Comparison of ENCODE assay signal across 31 cellular contexts in genomic region chr10:129224065-129224464, GRCh38.
DNase-seq lines count a peak whose midpoint lies in the region; ATAC-seq and TF ChIP-seq lines count a peak whose summit lies in the region.
"Had no signal": no experiment of that assay in that cellular context is flagged by ENCODE, and none has a peak within 500 bp of the region (broad histone marks: within the 10 kb centered on the region; RNA-seq: fewer than 3 reads in every experiment).

No MANE protein-coding gene starts in this region.

- H3K4me1 ChIP-seq in HEK293 (ENCODE audit: control insufficient read depth, insufficient read depth, low read length) = no peaks in the 10 kb centered on the region
- H3K4me1 ChIP-seq in naive thymus-derived CD4-positive, alpha-beta T cell (ENCODE audit: control insufficient read depth in 2 of 2, insufficient read depth in 2 of 2, low read length in 2 of 2) = no peaks in the 10 kb centered on the region
- H3K4me1 ChIP-seq: A549, Caco-2 had no signal

- no peaks in the 10 kb centered on the region for H3K36me3 Mint-ChIP-seq in naive thymus-derived CD4-positive, alpha-beta T cell
- H3K36me3 Mint-ChIP-seq: CD14-positive monocyte; CD4-positive, alpha-beta memory T cell; CD4-positive, CD25-positive, alpha-beta regulatory T cell; CD8-positive, alpha-beta memory T cell; CD8-positive, alpha-beta T cell had no signal

- H3K4me3 ChIP-seq in HEK293 (ENCODE audit: low read depth, low read length) = no peak overlapping the region
- no peak overlapping the region for H3K4me3 ChIP-seq in naive thymus-derived CD4-positive, alpha-beta T cell (ENCODE audit: low read length)
- H3K4me3 ChIP-seq: A549; BLaER1; BLaER1 treated with 17β-estradiol and CSF1 and Interleukin-3, amounts not matched to agents 10 nM and 100 nM had no signal

- no peaks in the 10 kb centered on the region for H3K27me3 ChIP-seq in naive thymus-derived CD4-positive, alpha-beta T cell (ENCODE audit: control insufficient read depth in 2 of 2, insufficient read depth in 2 of 2, low read length in 2 of 2)
- H3K27me3 ChIP-seq: BE2C; BLaER1; BLaER1 treated with 17β-estradiol and CSF1 and Interleukin-3, amounts not matched to agents 10 nM and 100 nM had no signal

- H3K27ac Mint-ChIP-seq in naive thymus-derived CD4-positive, alpha-beta T cell = no peak overlapping the region
- H3K27ac Mint-ChIP-seq: B cell; CD4-positive, alpha-beta memory T cell; CD4-positive, alpha-beta T cell; CD8-positive, alpha-beta T cell had no signal

- peaks cover 0 to 9% (median 0%) of the 10 kb centered on the region in 11 donors for H3K9me3 Mint-ChIP-seq in naive thymus-derived CD4-positive, alpha-beta T cell
- H3K9me3 Mint-ChIP-seq: CD4-positive, alpha-beta T cell; CD8-positive, alpha-beta T cell had no signal

- no peak overlapping the region for H3K4me3 Mint-ChIP-seq in naive thymus-derived CD4-positive, alpha-beta T cell
- H3K4me3 Mint-ChIP-seq: B cell; CD14-positive monocyte; CD4-positive, alpha-beta memory T cell; CD4-positive, alpha-beta T cell; CD8-positive, alpha-beta memory T cell; CD8-positive, alpha-beta T cell had no signal

- intact Hi-C loops in naive thymus-derived CD4-positive, alpha-beta T cell (cut with micrococcal nuclease) = no loop called here

- no peaks in the 10 kb centered on the region for H3K36me3 ChIP-seq in HEK293 (ENCODE audit: control insufficient read depth in 2 of 2, insufficient read depth in 1 of 2, low read length in 2 of 2)
- no peaks in the 10 kb centered on the region for H3K36me3 ChIP-seq in naive thymus-derived CD4-positive, alpha-beta T cell (ENCODE audit: control insufficient read depth in 2 of 3, insufficient read depth in 3 of 3, low read length in 3 of 3)
- H3K36me3 ChIP-seq: BE2C; BLaER1; BLaER1 treated with 17β-estradiol and CSF1 and Interleukin-3, amounts not matched to agents 10 nM and 100 nM had no signal

- H3K27ac ChIP-seq in HEK293 (ENCODE audit: extremely low read depth, low read depth, low read length) = no peak overlapping the region
- H3K27ac ChIP-seq in naive thymus-derived CD4-positive, alpha-beta T cell (ENCODE audit: low read depth, low read length) = no peak overlapping the region
- H3K27ac ChIP-seq: 22Rv1; A549; BLaER1; BLaER1 treated with 17β-estradiol and CSF1 and Interleukin-3, amounts not matched to agents 10 nM and 100 nM; C4-2B had no signal

- TF ChIP-seq CTCF in HEK293 (tag by site-specific recombination; IDR thresholded peaks at IDR 0.05) = no peak

- peak; percentile 32 for ATAC-seq in naive thymus-derived CD4-positive, alpha-beta T cell
- ATAC-seq: A549; CD8-positive, alpha-beta T cell had no signal

- POLR2A ChIA-PET in HEK293 (lab: Yijun Ruan, JAX) = no interaction called here
- POLR2A ChIA-PET in naive thymus-derived CD4-positive, alpha-beta T cell (lab: Charles Lee) = no interaction called here

- H3K4me1 Mint-ChIP-seq in naive thymus-derived CD4-positive, alpha-beta T cell = no peaks in the 10 kb centered on the region
- H3K4me1 Mint-ChIP-seq: B cell; CD14-positive monocyte; CD4-positive, alpha-beta memory T cell; CD4-positive, CD25-positive, alpha-beta regulatory T cell; CD8-positive, alpha-beta memory T cell had no signal

- no peaks in the 10 kb centered on the region for H3K27me3 Mint-ChIP-seq in naive thymus-derived CD4-positive, alpha-beta T cell
- H3K27me3 Mint-ChIP-seq: B cell; CD4-positive, alpha-beta memory T cell; CD4-positive, alpha-beta T cell; CD4-positive, CD25-positive, alpha-beta regulatory T cell had no signal

- in situ Hi-C loops in G401 (cut with HindIII; ENCODE audit: low sequenced_read_pairs) = no loop called here

- DNase-seq in naive thymus-derived CD4-positive, alpha-beta T cell = no peak
- no peak for DNase-seq in G401 (ENCODE audit: low spot score)
- DNase-seq in NK-92 treated with Interleukin-12 subunit alpha and Interleukin-12 subunit beta, amount 100 ng/mL, for 24 hours (lab: John Stamatoyannopoulos, UW) = no peak
- DNase-seq: 8988T; ACHN; AML-193; BE2C; C1 segment of cervical spinal cord; Caco-2; Calu3; CD4-positive, alpha-beta memory T cell; CD4-positive, alpha-beta T cell; CD4-positive, CD25-positive, alpha-beta regulatory T cell; CD8-positive, alpha-beta memory T cell; CD8-positive, alpha-beta T cell; COR-L47; DMS 273 treated with DMSO at 0.1 percent for 48 hours; DMS153; DMS53; DMS79; DMS79 treated with DMSO at 0.1 percent for 48 hours; DND-41; EL had no signal

- CTCF ChIA-PET in HEK293 (lab: Yijun Ruan, JAX) = interaction anchor here (1.1 kb wide), 1 partner anchor 12 kb away, joined by 4 read pairs; no protein-coding TSS in a partner anchor
- CTCF ChIA-PET in naive thymus-derived CD4-positive, alpha-beta T cell (lab: Charles Lee) = no interaction called here

- H3K9me3 ChIP-seq in HEK293 (ENCODE audit: control insufficient read depth, insufficient read depth, low read depth, low read length) = no peaks in the 10 kb centered on the region
- H3K9me3 ChIP-seq in naive thymus-derived CD4-positive, alpha-beta T cell (ENCODE audit: control insufficient read depth in 2 of 3, low read length in 3 of 3) = no peaks in the 10 kb centered on the region
- H3K9me3 ChIP-seq: A549; BE2C; BLaER1; BLaER1 treated with 17β-estradiol and CSF1 and Interleukin-3, amounts not matched to agents 10 nM and 100 nM; Caco-2 had no signal

TF ChIP-seq in HEK293, 187 proteins besides CTCF, POLR2A, EP300 and RAD21:
- TF ChIP-seq ZNF654 (tag by site-specific recombination; IDR thresholded peaks at IDR 0.05; ENCODE audit: low read depth) (no peak), ZNF280C (tag by site-specific recombination; IDR thresholded peaks at IDR 0.05) (no peak), EGR2 (tag by site-specific recombination; IDR thresholded peaks at IDR 0.05; ENCODE audit: low read depth) (peak; percentile 96), ZNF350 (tag by site-specific recombination; IDR thresholded peaks at IDR 0.05) (no peak), ZFHX2 (tag by site-specific recombination; conservative IDR thresholded peaks at IDR 0.05) (peak; percentile 83), ZNF830 (tag by site-specific recombination; IDR thresholded peaks at IDR 0.05; ENCODE audit: low read depth) (no peak)
